ENCODE assay signal across 1 cellular context in the genomic region with DNA sequence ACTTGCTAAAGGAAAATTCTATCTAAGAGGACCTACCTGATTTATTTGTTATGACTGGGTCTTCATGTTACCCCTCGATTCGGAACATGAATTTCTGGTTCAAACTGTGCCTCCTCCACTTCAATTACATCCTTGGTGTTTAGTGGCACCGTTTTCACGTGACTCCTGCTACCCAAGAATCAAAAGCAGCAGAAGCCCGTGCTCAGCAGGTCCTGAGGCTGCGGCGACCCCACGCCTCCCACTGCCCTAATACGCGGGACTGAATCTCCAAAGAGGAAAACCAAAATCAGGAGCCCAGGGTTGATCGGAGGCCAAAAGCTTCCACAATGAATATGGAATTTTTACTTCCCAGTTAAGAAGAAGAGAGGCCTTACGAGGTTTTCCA.
TF ChIP-seq lines count a peak whose summit lies in the region.

No MANE protein-coding gene starts in this region.

TF ChIP-seq in WTC11, 78 proteins besides CTCF, POLR2A, EP300 and RAD21 (continued from another document):
- TF ChIP-seq, protein P1, sequence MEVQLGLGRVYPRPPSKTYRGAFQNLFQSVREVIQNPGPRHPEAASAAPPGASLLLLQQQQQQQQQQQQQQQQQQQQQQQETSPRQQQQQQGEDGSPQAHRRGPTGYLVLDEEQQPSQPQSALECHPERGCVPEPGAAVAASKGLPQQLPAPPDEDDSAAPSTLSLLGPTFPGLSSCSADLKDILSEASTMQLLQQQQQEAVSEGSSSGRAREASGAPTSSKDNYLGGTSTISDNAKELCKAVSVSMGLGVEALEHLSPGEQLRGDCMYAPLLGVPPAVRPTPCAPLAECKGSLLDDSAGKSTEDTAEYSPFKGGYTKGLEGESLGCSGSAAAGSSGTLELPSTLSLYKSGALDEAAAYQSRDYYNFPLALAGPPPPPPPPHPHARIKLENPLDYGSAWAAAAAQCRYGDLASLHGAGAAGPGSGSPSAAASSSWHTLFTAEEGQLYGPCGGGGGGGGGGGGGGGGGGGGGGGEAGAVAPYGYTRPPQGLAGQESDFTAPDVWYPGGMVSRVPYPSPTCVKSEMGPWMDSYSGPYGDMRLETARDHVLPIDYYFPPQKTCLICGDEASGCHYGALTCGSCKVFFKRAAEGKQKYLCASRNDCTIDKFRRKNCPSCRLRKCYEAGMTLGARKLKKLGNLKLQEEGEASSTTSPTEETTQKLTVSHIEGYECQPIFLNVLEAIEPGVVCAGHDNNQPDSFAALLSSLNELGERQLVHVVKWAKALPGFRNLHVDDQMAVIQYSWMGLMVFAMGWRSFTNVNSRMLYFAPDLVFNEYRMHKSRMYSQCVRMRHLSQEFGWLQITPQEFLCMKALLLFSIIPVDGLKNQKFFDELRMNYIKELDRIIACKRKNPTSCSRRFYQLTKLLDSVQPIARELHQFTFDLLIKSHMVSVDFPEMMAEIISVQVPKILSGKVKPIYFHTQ (CRISPR knock-in tag; IDR thresholded peaks at IDR 0.05): no peak
- TF ChIP-seq SP1 (CRISPR knock-in tag; conservative IDR thresholded peaks at IDR 0.05): no peak
- TF ChIP-seq SMAD4 (CRISPR knock-in tag; IDR thresholded peaks at IDR 0.05): no peak
- TF ChIP-seq, protein P2, sequence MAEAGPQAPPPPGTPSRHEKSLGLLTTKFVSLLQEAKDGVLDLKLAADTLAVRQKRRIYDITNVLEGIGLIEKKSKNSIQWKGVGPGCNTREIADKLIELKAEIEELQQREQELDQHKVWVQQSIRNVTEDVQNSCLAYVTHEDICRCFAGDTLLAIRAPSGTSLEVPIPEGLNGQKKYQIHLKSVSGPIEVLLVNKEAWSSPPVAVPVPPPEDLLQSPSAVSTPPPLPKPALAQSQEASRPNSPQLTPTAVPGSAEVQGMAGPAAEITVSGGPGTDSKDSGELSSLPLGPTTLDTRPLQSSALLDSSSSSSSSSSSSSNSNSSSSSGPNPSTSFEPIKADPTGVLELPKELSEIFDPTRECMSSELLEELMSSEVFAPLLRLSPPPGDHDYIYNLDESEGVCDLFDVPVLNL (CRISPR knock-in tag; IDR thresholded peaks at IDR 0.05; ENCODE audit: borderline replicate concordance, low read depth): no peak
- TF ChIP-seq NR2C2 (CRISPR knock-in tag; IDR thresholded peaks at IDR 0.05): no peak
- TF ChIP-seq, protein P3, sequence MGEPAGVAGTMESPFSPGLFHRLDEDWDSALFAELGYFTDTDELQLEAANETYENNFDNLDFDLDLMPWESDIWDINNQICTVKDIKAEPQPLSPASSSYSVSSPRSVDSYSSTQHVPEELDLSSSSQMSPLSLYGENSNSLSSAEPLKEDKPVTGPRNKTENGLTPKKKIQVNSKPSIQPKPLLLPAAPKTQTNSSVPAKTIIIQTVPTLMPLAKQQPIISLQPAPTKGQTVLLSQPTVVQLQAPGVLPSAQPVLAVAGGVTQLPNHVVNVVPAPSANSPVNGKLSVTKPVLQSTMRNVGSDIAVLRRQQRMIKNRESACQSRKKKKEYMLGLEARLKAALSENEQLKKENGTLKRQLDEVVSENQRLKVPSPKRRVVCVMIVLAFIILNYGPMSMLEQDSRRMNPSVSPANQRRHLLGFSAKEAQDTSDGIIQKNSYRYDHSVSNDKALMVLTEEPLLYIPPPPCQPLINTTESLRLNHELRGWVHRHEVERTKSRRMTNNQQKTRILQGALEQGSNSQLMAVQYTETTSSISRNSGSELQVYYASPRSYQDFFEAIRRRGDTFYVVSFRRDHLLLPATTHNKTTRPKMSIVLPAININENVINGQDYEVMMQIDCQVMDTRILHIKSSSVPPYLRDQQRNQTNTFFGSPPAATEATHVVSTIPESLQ (CRISPR knock-in tag; IDR thresholded peaks at IDR 0.05): no peak
- no peak for TF ChIP-seq CBFB (CRISPR knock-in tag; IDR thresholded peaks at IDR 0.05; ENCODE audit: low read depth)
- TF ChIP-seq TP53 (CRISPR knock-in tag; IDR thresholded peaks at IDR 0.05): no peak
- TF ChIP-seq, protein P4, sequence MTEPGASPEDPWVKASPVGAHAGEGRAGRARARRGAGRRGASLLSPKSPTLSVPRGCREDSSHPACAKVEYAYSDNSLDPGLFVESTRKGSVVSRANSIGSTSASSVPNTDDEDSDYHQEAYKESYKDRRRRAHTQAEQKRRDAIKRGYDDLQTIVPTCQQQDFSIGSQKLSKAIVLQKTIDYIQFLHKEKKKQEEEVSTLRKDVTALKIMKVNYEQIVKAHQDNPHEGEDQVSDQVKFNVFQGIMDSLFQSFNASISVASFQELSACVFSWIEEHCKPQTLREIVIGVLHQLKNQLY (CRISPR knock-in tag; IDR thresholded peaks at IDR 0.05): no peak
- no peak for TF ChIP-seq ZNF121 (CRISPR knock-in tag; IDR thresholded peaks at IDR 0.05)
- no peak for TF ChIP-seq ATF1 (CRISPR knock-in tag; IDR thresholded peaks at IDR 0.05)
- TF ChIP-seq CREM (CRISPR knock-in tag; IDR thresholded peaks at IDR 0.05): no peak
